Comparison of ENCODE assay signal across 27 cellular contexts in genomic region chr7:20906791-20907190, GRCh38.
DNase-seq lines count a peak whose midpoint lies in the region; ATAC-seq and TF ChIP-seq lines count a peak whose summit lies in the region.
"Had no signal": no experiment of that assay in that cellular context is flagged by ENCODE, and none has a peak within 500 bp of the region (broad histone marks: within the 10 kb centered on the region; RNA-seq: fewer than 3 reads in every experiment).

No MANE protein-coding gene starts in this region.

- H3K27me3 Mint-ChIP-seq in activated CD8-positive, alpha-beta T cell treated with anti-CD3 and anti-CD28 coated beads, Interleukin-2, amount 10 ng/mL, durations not matched to agents 7 days and 5 days (ENCODE audit: low read depth), result no peaks in the 10 kb centered on the region
- H3K27me3 Mint-ChIP-seq: CD8-positive, alpha-beta memory T cell had no signal

- peak; percentile 9 for DNase-seq in NCI-H146 (lab: John Stamatoyannopoulos, UW)
- DNase-seq in NCI-H146 treated with DMSO at 0.1 percent for 48 hours (lab: John Stamatoyannopoulos, UW; ENCODE audit: unreplicated experiment), result no peak
- DNase-seq in LNCaP clone FGC (ENCODE audit: low read depth), result peak; percentile 92
- DNase-seq in NCI-H748 (lab: John Stamatoyannopoulos, UW; ENCODE audit: unreplicated experiment), result peak; percentile 86
- no peak for DNase-seq in NCI-H2227 (lab: John Stamatoyannopoulos, UW; ENCODE audit: unreplicated experiment)
- DNase-seq in activated CD8-positive, alpha-beta T cell treated with anti-CD3 and anti-CD28 coated beads, Interleukin-2, amount 10 ng/mL, durations not matched to agents 7 days and 5 days, result no peak
- DNase-seq: 8988T; ACHN; BE2C; Calu3; CD8-positive, alpha-beta memory T cell; H9; Kasumi-1; MG63; NCI-H1105 treated with DMSO at 0.1 percent for 48 hours; NCI-H1694; NCI-H2171 treated with DMSO at 0.1 percent for 48 hours; NCI-H446 treated with DMSO at 0.1 percent for 48 hours; NCI-H526 treated with DMSO at 0.1 percent for 48 hours; PC-9 had no signal

- CTCF ChIA-PET in activated CD8-positive, alpha-beta T cell treated with anti-CD3 and anti-CD28 coated beads, Interleukin-2, amount 10 ng/mL, durations not matched to agents 7 days and 5 days (lab: Charles Lee), result no interaction called here

- no peak overlapping the region for H3K4me3 Mint-ChIP-seq in activated CD8-positive, alpha-beta T cell treated with anti-CD3 and anti-CD28 coated beads, Interleukin-2, amount 10 ng/mL, durations not matched to agents 7 days and 5 days
- H3K4me3 Mint-ChIP-seq: CD14-positive monocyte; CD8-positive, alpha-beta memory T cell; GM23338; H9 had no signal

- POLR2A ChIA-PET in activated CD8-positive, alpha-beta T cell treated with anti-CD3 and anti-CD28 coated beads, Interleukin-2, amount 10 ng/mL, durations not matched to agents 7 days and 5 days (lab: Charles Lee), result interaction anchor here (0.6 kb wide), 1 partner anchor 157 kb away, joined by 5 read pairs; no protein-coding TSS in a partner anchor

- H3K4me1 Mint-ChIP-seq in activated CD8-positive, alpha-beta T cell treated with anti-CD3 and anti-CD28 coated beads, Interleukin-2, amount 10 ng/mL, durations not matched to agents 7 days and 5 days (ENCODE audit: low read depth), result no peaks in the 10 kb centered on the region
- H3K4me1 Mint-ChIP-seq: CD14-positive monocyte; CD8-positive, alpha-beta memory T cell had no signal

- TF ChIP-seq CTCF in LNCaP clone FGC (IDR thresholded peaks at IDR 0.05; ENCODE audit: control insufficient read depth, extremely low read depth, insufficient read depth), result no peak

- ATAC-seq in HG02623 (IDR thresholded peaks at IDR 0.05; ENCODE audit: unreplicated experiment), result no peak
- no peak for ATAC-seq in activated CD8-positive, alpha-beta T cell treated with anti-CD3 and anti-CD28 coated beads, Interleukin-2, amount 10 ng/mL, durations not matched to agents 7 days and 5 days
- ATAC-seq: GM23338, K562, Right ventricle myocardium inferior, SK-N-SH treated with all-trans-retinoic acid at 6 μM for 48 hours had no signal

- no peak overlapping the region for H3K4me3 ChIP-seq in LNCaP clone FGC (ENCODE audit: low read depth, low read length)
- H3K4me3 ChIP-seq: GM23338, K562, MG63, PC-9, SJCRH30 had no signal

- H3K9me3 Mint-ChIP-seq in activated CD8-positive, alpha-beta T cell treated with anti-CD3 and anti-CD28 coated beads, Interleukin-2, amount 10 ng/mL, durations not matched to agents 7 days and 5 days (ENCODE audit: insufficient read depth), result no peaks in the 10 kb centered on the region

- no peaks in the 10 kb centered on the region for H3K36me3 Mint-ChIP-seq in activated CD8-positive, alpha-beta T cell treated with anti-CD3 and anti-CD28 coated beads, Interleukin-2, amount 10 ng/mL, durations not matched to agents 7 days and 5 days (ENCODE audit: low read depth)
- H3K36me3 Mint-ChIP-seq: CD14-positive monocyte; CD8-positive, alpha-beta memory T cell had no signal

- no peak overlapping the region for H3K27ac Mint-ChIP-seq in activated CD8-positive, alpha-beta T cell treated with anti-CD3 and anti-CD28 coated beads, Interleukin-2, amount 10 ng/mL, durations not matched to agents 7 days and 5 days
- H3K27ac Mint-ChIP-seq: CD14-positive monocyte; CD8-positive, alpha-beta memory T cell; GM23338 had no signal

Comparison
In these comparisons a context has a peak if more than half of its experiments do, and no peak if none do; other contexts are left out.
1. DNase-seq: peak in NCI-H146 (single experiment), LNCaP clone FGC (single experiment) and NCI-H748 (single experiment); none in NCI-H146 treated with DMSO at 0.1 percent for 48 hours (single experiment), NCI-H2227 (single experiment) and activated CD8-positive, alpha-beta T cell treated with anti-CD3 and anti-CD28 coated beads, Interleukin-2, amount 10 ng/mL, durations not matched to agents 7 days and 5 days (single experiment).